In the genomic region with DNA sequence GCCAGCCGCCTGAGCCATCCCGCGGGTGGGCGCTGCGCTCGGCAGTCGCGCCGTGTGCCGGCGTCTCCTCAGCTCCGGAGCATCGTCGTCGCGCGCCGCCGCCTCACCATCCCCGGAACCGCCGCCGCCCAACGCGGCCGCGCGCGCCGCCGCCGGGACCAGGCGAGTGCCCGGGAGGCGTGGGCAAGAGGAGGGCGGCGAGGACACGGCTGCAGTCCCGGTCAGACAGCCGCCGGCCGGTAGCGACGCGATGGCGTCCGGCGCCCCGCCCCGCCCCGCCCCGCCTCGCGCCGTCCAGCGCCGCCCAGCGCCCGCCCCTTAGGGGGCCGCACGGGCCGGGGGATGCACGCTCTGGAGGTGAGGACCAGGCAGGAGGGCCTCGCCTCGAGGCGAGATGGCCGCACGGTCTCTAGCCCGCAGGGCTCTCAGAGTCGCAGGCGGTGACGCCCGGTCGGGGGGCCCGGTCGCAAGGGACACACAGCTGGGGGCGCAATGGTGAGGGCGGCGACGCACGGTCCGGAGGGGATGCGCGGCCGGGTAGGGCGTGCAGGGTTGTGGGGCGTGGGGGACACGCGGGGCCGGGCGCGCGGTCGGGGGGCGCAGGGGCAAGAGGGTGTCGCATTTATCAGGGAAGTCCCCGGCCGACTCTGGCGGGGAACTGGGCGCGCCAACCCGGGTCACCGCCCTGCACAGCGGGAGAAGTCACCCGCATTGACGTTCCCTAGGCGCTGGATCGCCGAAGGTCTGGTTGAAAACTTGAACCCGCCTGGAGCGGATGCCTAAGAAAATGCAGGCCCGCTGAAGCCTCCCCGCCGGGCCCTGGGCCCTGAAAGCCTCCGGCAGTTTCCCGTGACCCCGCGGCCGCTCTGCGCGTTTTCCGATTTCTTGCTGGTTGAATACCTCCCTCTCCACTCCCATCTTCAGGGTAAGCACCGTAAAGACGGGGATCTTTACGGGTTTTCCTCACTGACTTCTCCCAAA, we compare ENCODE assay signal across 1 cellular context.
TF ChIP-seq lines count a peak whose summit lies in the region.

A gene (minus strand): TSS at position 259 of the 981 bp plus-strand sequence. CDS start 241 bp downstream, at position 18.

TF ChIP-seq in neural cell, 6 proteins besides CTCF, POLR2A, EP300 and RAD21 (continued from another document):
- TF ChIP-seq EZH2 (IDR thresholded peaks at IDR 0.05; ENCODE audit: borderline replicate concordance, insufficient read depth, low read length, poor library complexity, severe bottlenecking): no peak
- no peak for TF ChIP-seq MXI1 (conservative IDR thresholded peaks at IDR 0.05; ENCODE audit: poor library complexity, severe bottlenecking)
